19 cellular contexts compared by ENCODE assay signal in genomic region chr10:5323446-5323845, GRCh38. TPM values are rescaled to one million over a fixed set of nuclear protein-coding genes. Genes with fewer than 3 reads are reported as not detected.
DNase-seq lines count a peak whose midpoint lies in the region; ATAC-seq and TF ChIP-seq lines count a peak whose summit lies in the region.
"Had no signal": no experiment of that assay in that cellular context is flagged by ENCODE, and none has a peak within 500 bp of the region (broad histone marks: within the 10 kb centered on the region; RNA-seq: fewer than 3 reads in every experiment).

No MANE protein-coding gene starts in this region.

- H3K4me1 Mint-ChIP-seq in CD8-positive, alpha-beta T cell (ENCODE audit: low read depth): peaks cover 4% of the 10 kb centered on the region
- H3K4me1 Mint-ChIP-seq in Caco-2 (ENCODE audit: low read depth, unreplicated experiment): no peaks in the 10 kb centered on the region

- peak; percentile 87 for ATAC-seq in esophagus mucosa
- ATAC-seq in CD8-positive, alpha-beta T cell: no peak
- ATAC-seq: A549 had no signal

- H3K4me1 ChIP-seq in CD8-positive, alpha-beta T cell (ENCODE audit: insufficient read depth, low read length): no peaks in the 10 kb centered on the region
- no peaks in the 10 kb centered on the region for H3K4me1 ChIP-seq in Caco-2
- H3K4me1 ChIP-seq: A549, HAP-1 had no signal

- H3K27me3 ChIP-seq in CD8-positive, alpha-beta T cell (ENCODE audit: insufficient read depth, low read length): no peaks in the 10 kb centered on the region
- H3K27me3 ChIP-seq in Caco-2 (replicated peaks; ENCODE audit: control insufficient read depth, insufficient read depth, low read length): no peaks in the 10 kb centered on the region

- CTCF ChIA-PET in CD8-positive, alpha-beta T cell (lab: Charles Lee): no interaction called here
- CTCF ChIA-PET in Caco-2 (lab: Charles Lee): no interaction called here

- H3K27me3 Mint-ChIP-seq in CD8-positive, alpha-beta T cell (ENCODE audit: low read depth): no peaks in the 10 kb centered on the region
- H3K27me3 Mint-ChIP-seq in Caco-2 (ENCODE audit: insufficient read depth, unreplicated experiment): peaks cover 11% of the 10 kb centered on the region
- H3K27me3 Mint-ChIP-seq: CD4-positive, alpha-beta T cell had no signal

- TF ChIP-seq CTCF in CD8-positive, alpha-beta T cell (IDR thresholded peaks at IDR 0.05): no peak
- TF ChIP-seq CTCF in Caco-2 (IDR thresholded peaks at IDR 0.05; ENCODE audit: insufficient read depth in 1 of 2, low read depth in 1 of 2, low read length in 1 of 2, severe bottlenecking in 1 of 2, unreplicated experiment in 1 of 2): no peak

- no TSS peak for BruUV-seq in Caco-2 (replicated peaks; lab: Mats Ljungman, UMichigan)

- H3K9me3 ChIP-seq in CD8-positive, alpha-beta T cell (ENCODE audit: low read length): no peaks in the 10 kb centered on the region
- H3K9me3 ChIP-seq in Caco-2: no peaks in the 10 kb centered on the region
- H3K9me3 ChIP-seq: HAP-1 had no signal

- no peak overlapping the region for H3K27ac Mint-ChIP-seq in CD8-positive, alpha-beta T cell
- no peak overlapping the region for H3K27ac Mint-ChIP-seq in Caco-2 (ENCODE audit: unreplicated experiment)
- H3K27ac Mint-ChIP-seq: CD4-positive, alpha-beta T cell had no signal

- no peak overlapping the region for H3K4me3 ChIP-seq in CD8-positive, alpha-beta T cell (ENCODE audit: low read depth, low read length)
- no peak overlapping the region for H3K4me3 ChIP-seq in Caco-2 (ENCODE audit: low read depth, low read length)
- H3K4me3 ChIP-seq: A549, HAP-1 had no signal

- H3K36me3 ChIP-seq in CD8-positive, alpha-beta T cell (ENCODE audit: insufficient read depth, low read length): no peaks in the 10 kb centered on the region
- H3K36me3 ChIP-seq in Caco-2 (ENCODE audit: control insufficient read depth, insufficient read depth, low read length): no peaks in the 10 kb centered on the region
- H3K36me3 ChIP-seq: HAP-1 had no signal

- H3K4me3 Mint-ChIP-seq in CD8-positive, alpha-beta T cell: no peak overlapping the region
- no peak overlapping the region for H3K4me3 Mint-ChIP-seq in Caco-2 (ENCODE audit: unreplicated experiment)
- H3K4me3 Mint-ChIP-seq: CD4-positive, alpha-beta T cell had no signal

- POLR2A ChIA-PET in CD8-positive, alpha-beta T cell (lab: Charles Lee): no interaction called here
- POLR2A ChIA-PET in Caco-2 (lab: Charles Lee): no interaction called here

- intact Hi-C loops in CD8-positive, alpha-beta T cell (cut with DNase I, micrococcal nuclease): no loop called here
- intact Hi-C loops in Caco-2 (cut with micrococcal nuclease; ENCODE audit: unreplicated experiment): no loop called here

- no peaks in the 10 kb centered on the region for H3K36me3 Mint-ChIP-seq in CD8-positive, alpha-beta T cell
- no peaks in the 10 kb centered on the region for H3K36me3 Mint-ChIP-seq in Caco-2 (ENCODE audit: insufficient read depth, unreplicated experiment)

- no peak overlapping the region for H3K27ac ChIP-seq in CD8-positive, alpha-beta T cell (ENCODE audit: low read depth, low read length)
- H3K27ac ChIP-seq: 22Rv1, A549, C4-2B had no signal

- H3K9me3 Mint-ChIP-seq in CD8-positive, alpha-beta T cell: peaks cover 5% of the 10 kb centered on the region
- H3K9me3 Mint-ChIP-seq in Caco-2 (ENCODE audit: unreplicated experiment): no peaks in the 10 kb centered on the region

- DNase-seq in DMS53 (lab: John Stamatoyannopoulos, UW): peak; percentile 22
- DNase-seq in DMS53 treated with DMSO at 0.1 percent for 48 hours (lab: John Stamatoyannopoulos, UW; ENCODE audit: unreplicated experiment): no peak
- peak; percentile 12 for DNase-seq in stimulated activated CD4-positive, alpha-beta T cell treated with anti-CD3 and anti-CD28 coated beads, Interleukin-15, amount 100 ng/mL, for 24 hours
- no peak for DNase-seq in stimulated activated CD4-positive, alpha-beta T cell treated with anti-CD3 and anti-CD28 coated beads, Interleukin-1b, Interleukin-23, amount 100 ng/mL, for 48 hours
- no peak for DNase-seq in CD8-positive, alpha-beta T cell
- no peak for DNase-seq in Caco-2
- no peak for DNase-seq in GF-D8 (lab: John Stamatoyannopoulos, UW)
- DNase-seq: AML-193; CD4-positive, alpha-beta T cell; DMS 273 treated with DMSO at 0.1 percent for 48 hours; DMS79; GDM1 had no signal

RNA-seq across cellular contexts. Expression of gene UCN3, which starts 41.3 kb away (rescaled TPM):
- not detected for total RNA-seq in esophagus mucosa
- total RNA-seq in CD8-positive, alpha-beta T cell: not detected
- total RNA-seq in Caco-2 (2022): not detected in 2 replicates
- total RNA-seq: CD4-positive, alpha-beta T cell; Daoy; H4 had no signal

Comparison
In these comparisons a context has a peak if more than half of its experiments do, and no peak if none do; other contexts are left out.
1. DNase-seq: peak in DMS53 (single experiment) and stimulated activated CD4-positive, alpha-beta T cell treated with anti-CD3 and anti-CD28 coated beads, Interleukin-15, amount 100 ng/mL, for 24 hours (single experiment); none in DMS53 treated with DMSO at 0.1 percent for 48 hours (single experiment), stimulated activated CD4-positive, alpha-beta T cell treated with anti-CD3 and anti-CD28 coated beads, Interleukin-1b, Interleukin-23, amount 100 ng/mL, for 48 hours (single experiment), CD8-positive, alpha-beta T cell (0 of 7), Caco-2 (0 of 2) and GF-D8 (single experiment).